In genomic region chrX:40368611-40369061, GRCh38 we compare ENCODE assay signal across 21 cellular contexts.
"Had no signal": no experiment of that assay in that cellular context is flagged by ENCODE, and none has a peak within 500 bp of the region (broad histone marks: within the 10 kb centered on the region; RNA-seq: fewer than 3 reads in every experiment).

No MANE protein-coding gene starts in this region.

- H3K27ac Mint-ChIP-seq: dendritic cell treated with granulocyte-macrophage colony-stimulating factor and Interleukin-4, amounts not matched to agents 40 ng/mL and 50 ng/mL, for 4 days; naive thymus-derived CD8-positive, alpha-beta T cell; stimulated activated memory B cell treated with anti-CD40 and anti-IgM and Interleukin-4, amounts not matched to agents 10 μg/mL and 1 μg/mL and 100 μg/mL, for 72 hours; stimulated activated naive CD8-positive, alpha-beta T cell treated with anti-CD3 and anti-CD28 coated beads, Interleukin-15, Interleukin-2, amounts not matched to agents 100 ng/mL and 50 ng/mL, for 24 hours had no signal

- H3K9me3 ChIP-seq: mucosa of descending colon, neutrophil, uterus had no signal

- H3K36me3 ChIP-seq: neutrophil, spleen, tibial artery, upper lobe of left lung, uterus had no signal

- H3K27me3 Mint-ChIP-seq: naive thymus-derived CD8-positive, alpha-beta T cell; stimulated activated memory B cell treated with anti-CD40 and anti-IgM and Interleukin-4, amounts not matched to agents 10 μg/mL and 1 μg/mL and 100 μg/mL, for 72 hours; stimulated activated naive CD8-positive, alpha-beta T cell treated with anti-CD3 and anti-CD28 coated beads, Interleukin-15, Interleukin-2, amounts not matched to agents 100 ng/mL and 50 ng/mL, for 24 hours had no signal

- H3K4me3 ChIP-seq: mucosa of descending colon, spleen, tibial artery, upper lobe of left lung, uterus had no signal

- H3K36me3 Mint-ChIP-seq: stimulated activated memory B cell treated with anti-CD40 and anti-IgM and Interleukin-4, amounts not matched to agents 10 μg/mL and 1 μg/mL and 100 μg/mL, for 72 hours had no signal

- H3K27me3 ChIP-seq: foreskin keratinocyte, neutrophil, tibial artery, upper lobe of left lung, uterus had no signal

- H3K27ac ChIP-seq: foreskin keratinocyte, neutrophil, spleen, tibial artery, upper lobe of left lung, uterus had no signal

- H3K9me3 Mint-ChIP-seq: dendritic cell treated with granulocyte-macrophage colony-stimulating factor and Interleukin-4, amounts not matched to agents 40 ng/mL and 50 ng/mL, for 4 days; stimulated activated memory B cell treated with anti-CD40 and anti-IgM and Interleukin-4, amounts not matched to agents 10 μg/mL and 1 μg/mL and 100 μg/mL, for 72 hours; stimulated activated naive CD8-positive, alpha-beta T cell treated with anti-CD3 and anti-CD28 coated beads, Interleukin-15, Interleukin-2, amounts not matched to agents 100 ng/mL and 50 ng/mL, for 24 hours had no signal

- H3K4me1 ChIP-seq: foreskin keratinocyte, spleen, tibial artery, upper lobe of left lung, uterus had no signal

- ATAC-seq: foreskin keratinocyte; left lobe of liver; mucosa of descending colon; naive thymus-derived CD8-positive, alpha-beta T cell; sciatic nerve; stimulated activated memory B cell treated with anti-CD40 and anti-IgM and Interleukin-4, amounts not matched to agents 10 μg/mL and 1 μg/mL and 100 μg/mL, for 72 hours had no signal

- H3K4me3 Mint-ChIP-seq: dendritic cell treated with granulocyte-macrophage colony-stimulating factor and Interleukin-4, amounts not matched to agents 40 ng/mL and 50 ng/mL, for 4 days; naive thymus-derived CD8-positive, alpha-beta T cell; stimulated activated memory B cell treated with anti-CD40 and anti-IgM and Interleukin-4, amounts not matched to agents 10 μg/mL and 1 μg/mL and 100 μg/mL, for 72 hours; stimulated activated naive CD8-positive, alpha-beta T cell treated with anti-CD3 and anti-CD28 coated beads, Interleukin-15, Interleukin-2, amounts not matched to agents 100 ng/mL and 50 ng/mL, for 24 hours had no signal

- DNase-seq: erythroblast; foreskin keratinocyte; head of caudate nucleus; hippocampal formation; mammary epithelial cell; mucosa of descending colon; naive thymus-derived CD8-positive, alpha-beta T cell; posterior cingulate gyrus; spleen; stimulated activated CD4-positive, alpha-beta T cell treated with anti-CD3 and anti-CD28 coated beads, Interleukin-15, amount 100 ng/mL, for 24 hours; stimulated activated CD4-positive, alpha-beta T cell treated with anti-CD3 and anti-CD28 coated beads, Interleukin-1b, Interleukin-23, amount 100 ng/mL, for 48 hours; stimulated activated CD4-positive, alpha-beta T cell treated with anti-CD3 and anti-CD28 coated beads, Interleukin-4, amount 100 ng/mL, for 24 hours; tibial artery; upper lobe of left lung; uterus had no signal

- H3K4me1 Mint-ChIP-seq: naive thymus-derived CD8-positive, alpha-beta T cell; stimulated activated memory B cell treated with anti-CD40 and anti-IgM and Interleukin-4, amounts not matched to agents 10 μg/mL and 1 μg/mL and 100 μg/mL, for 72 hours had no signal
